26 cellular contexts compared by ENCODE assay signal in the genomic region with DNA sequence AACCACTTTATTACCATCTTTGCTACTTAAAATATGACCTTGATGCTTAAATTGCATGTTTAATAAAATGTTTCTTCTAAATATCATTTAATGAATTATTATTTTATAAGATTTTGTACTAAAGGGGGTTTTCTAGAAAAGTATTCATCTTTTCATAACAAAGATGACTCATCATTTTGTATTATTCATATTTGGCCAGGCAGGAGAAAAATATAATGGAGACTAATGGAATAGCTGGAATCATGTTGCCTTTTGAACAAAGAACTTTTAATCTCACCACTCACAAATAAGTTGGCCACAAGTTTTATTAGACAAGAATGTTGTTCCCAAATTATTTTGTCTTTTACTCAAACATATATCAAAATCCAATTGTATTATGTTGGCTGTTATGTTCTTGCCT.
"Had no signal": no experiment of that assay in that cellular context is flagged by ENCODE, and none has a peak within 500 bp of the region (broad histone marks: within the 10 kb centered on the region; RNA-seq: fewer than 3 reads in every experiment).

No MANE protein-coding gene starts in this region.

- H3K4me1 ChIP-seq: lower lobe of right lung, right atrium auricular region, spleen, tibial nerve, uterus had no signal

- H3K4me3 ChIP-seq: lower lobe of right lung, ovary, right atrium auricular region, skin epidermis, spleen, tibial nerve, uterus had no signal

- ATAC-seq: left cardiac atrium; left lobe of liver; left ventricle myocardium superior; lower lobe of right lung; natural killer cell; sciatic nerve; stimulated activated memory B cell treated with anti-CD40 and anti-IgM and Interleukin-4, amounts not matched to agents 10 μg/mL and 1 μg/mL and 100 μg/mL, for 72 hours; stimulated activated naive CD8-positive, alpha-beta T cell treated with anti-CD3 and anti-CD28 coated beads, Interleukin-15, amount 100 ng/mL, for 72 hours had no signal

- H3K36me3 ChIP-seq: lower lobe of right lung, ovary, right atrium auricular region, spleen, tibial nerve, uterus had no signal

- FAIRE-seq: keratinocyte had no signal

- H3K27me3 ChIP-seq: ovary, right atrium auricular region, spleen, tibial nerve, uterus had no signal

- H3K27ac ChIP-seq: lower lobe of right lung, ovary, right atrium auricular region, skin epidermis, spleen, tibial nerve, uterus had no signal

- H3K9me3 ChIP-seq: lower lobe of right lung, ovary, right atrium auricular region, tibial nerve, uterus had no signal

- DNase-seq: hippocampal formation; kidney glomerular epithelial cell; left cardiac atrium; left ventricle myocardium superior; lower lobe of right lung; mammary epithelial cell; mesenchymal stem cell; naive B cell; natural killer cell; ovary; spleen; stimulated activated CD4-positive, alpha-beta T cell treated with anti-CD3 and anti-CD28 coated beads, Interleukin-1b, Interleukin-23, amount 100 ng/mL, for 48 hours; stimulated activated CD4-positive, alpha-beta T cell treated with anti-CD3 and anti-CD28 coated beads, Interleukin-2, amount 100 ng/mL, for 48 hours; stimulated activated CD4-positive, alpha-beta T cell treated with anti-CD3 and anti-CD28 coated beads, Interleukin-4, amount 100 ng/mL, for 4 hours; stimulated activated CD8-positive, alpha-beta memory T cell treated with anti-CD3 and anti-CD28 coated beads, Interleukin-4, amount 100 ng/mL, for 48 hours; stimulated activated naive CD4-positive, alpha-beta T cell treated with Interleukin-2 at 50 U/mL for 16 hours; stimulated activated naive CD8-positive, alpha-beta T cell treated with anti-CD3 and anti-CD28 coated beads, Interleukin-15, amount 100 ng/mL, for 72 hours; substantia nigra; uterus had no signal
